ENCODE assay signal across 8 cellular contexts in the genomic region with DNA sequence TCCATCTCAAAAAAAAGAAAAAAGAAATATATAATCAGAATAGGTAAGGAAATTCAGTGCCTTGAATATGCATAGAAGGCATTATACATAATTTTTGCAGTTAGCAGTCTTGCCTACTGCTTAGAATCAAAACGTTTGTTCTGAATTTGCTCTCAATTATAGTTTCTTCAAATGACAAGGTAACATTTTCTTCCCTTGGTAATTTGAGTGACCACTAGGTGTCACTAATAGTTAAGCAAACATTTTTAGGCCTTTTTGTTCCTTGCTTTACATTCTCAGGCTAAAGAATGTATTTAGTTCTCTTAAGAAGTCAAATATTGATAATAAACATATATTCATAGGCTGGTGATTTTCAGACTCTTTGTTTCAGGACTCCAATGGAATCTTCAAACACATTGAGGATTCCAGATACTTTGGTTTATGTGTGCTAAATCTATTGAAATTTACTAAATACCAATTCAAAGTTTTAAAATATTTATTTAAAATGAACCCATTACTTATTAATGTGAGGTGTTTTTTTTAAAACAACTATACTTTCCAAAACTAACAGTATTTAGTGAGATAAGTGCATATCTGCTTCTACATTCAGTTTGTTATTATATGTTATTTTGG. TPM values are rescaled to one million over a fixed set of nuclear protein-coding genes. Genes with fewer than 3 reads are reported as not detected.
DNase-seq lines count a peak whose midpoint lies in the region; ATAC-seq, FAIRE-seq and TF ChIP-seq lines count a peak whose summit lies in the region.

No MANE protein-coding gene starts in this region.

- peak; percentile 24 for DNase-seq in AG08395 (ENCODE audit: low spot score)
- DNase-seq in GM12891 (ENCODE audit: insufficient read length, low spot score) = no peak
- DNase-seq in NCI-H446 treated with DMSO at 0.1 percent for 48 hours (lab: John Stamatoyannopoulos, UW) = peak; percentile 19
- DNase-seq in cerebellar cortex (ENCODE audit: low spot score) = peak; percentile 68
- DNase-seq in midbrain (lab: John Stamatoyannopoulos, UW) = peak; percentile 63
- DNase-seq in activated gamma-delta T cell (lab: John Stamatoyannopoulos, UW) = no peak
- no peak for DNase-seq in activated naive CD4-positive, alpha-beta T cell treated with anti-CD3 and anti-CD28 coated beads, Interleukin-2, amount 50 U/mL, for 16 hours

- no peak for TF ChIP-seq POLR2A in GM12891 (IDR thresholded peaks at IDR 0.05; ENCODE audit: low read depth, low read length)

- FAIRE-seq in GM12891 (lab: Jason Lieb, UNC) = peak; percentile 54

- ATAC-seq in HG03280 (IDR thresholded peaks at IDR 0.05; ENCODE audit: unreplicated experiment) = no peak

TF ChIP-seq in GM12891, 5 proteins besides CTCF, POLR2A, EP300 and RAD21:
- TF ChIP-seq SPI1 (IDR thresholded peaks at IDR 0.05; ENCODE audit: low read depth, low read length) (no peak), POU2F2 (IDR thresholded peaks at IDR 0.05; ENCODE audit: low read depth, low read length) (no peak), PAX5 (IDR thresholded peaks at IDR 0.05; ENCODE audit: insufficient read depth, low read length, severe bottlenecking) (no peak), POLR2AphosphoS5 (IDR thresholded peaks at IDR 0.05; ENCODE audit: low read depth, low read length) (no peak), TAF1 (IDR thresholded peaks at IDR 0.05; ENCODE audit: low read depth, low read length) (no peak)

RNA-seq across cellular contexts. Expression of gene DEPDC7, which starts 55.0 kb away (rescaled TPM):
- 0.24 TPM for polyA plus RNA-seq in GM12891 (2012; ENCODE audit: low read depth, missing spikeins)

Comparison
In these comparisons a context has a peak if more than half of its experiments do, and no peak if none do; other contexts are left out.
1. DNase-seq: peak in AG08395 (single experiment), NCI-H446 treated with DMSO at 0.1 percent for 48 hours (single experiment), cerebellar cortex (single experiment) and midbrain (single experiment); none in GM12891 (single experiment), activated gamma-delta T cell (single experiment) and activated naive CD4-positive, alpha-beta T cell treated with anti-CD3 and anti-CD28 coated beads, Interleukin-2, amount 50 U/mL, for 16 hours (single experiment).